In genomic region chr20:2838847-2839671, GRCh38 we compare ENCODE assay signal across 9 cellular contexts. TPM values are rescaled to one million over a fixed set of nuclear protein-coding genes. Genes with fewer than 3 reads are reported as not detected.
DNase-seq lines count a peak whose midpoint lies in the region; ATAC-seq, FAIRE-seq and TF ChIP-seq lines count a peak whose summit lies in the region.
"Had no signal": no experiment of that assay in that cellular context is flagged by ENCODE, and none has a peak within 500 bp of the region (broad histone marks: within the 10 kb centered on the region; RNA-seq: fewer than 3 reads in every experiment).

No MANE protein-coding gene starts in this region.

- no peaks in the 10 kb centered on the region for H3K9me3 ChIP-seq in T-helper 17 cell (ENCODE audit: control insufficient read depth, low read length, poor library complexity, severe bottlenecking)
- no peaks in the 10 kb centered on the region for H3K9me3 ChIP-seq in keratinocyte (ENCODE audit: control insufficient read depth, low read depth, low read length)
- H3K9me3 ChIP-seq in spleen: no peaks in the 10 kb centered on the region

- peaks cover 4% of the 10 kb centered on the region for H3K36me3 Mint-ChIP-seq in activated naive CD4-positive, alpha-beta T cell treated with anti-CD3 and anti-CD28 coated beads, Interleukin-2, amount 50 U/mL, for 24 hours
- peaks cover 5% of the 10 kb centered on the region for H3K36me3 Mint-ChIP-seq in T-helper 17 cell (ENCODE audit: low read depth)

- no peaks in the 10 kb centered on the region for H3K27me3 Mint-ChIP-seq in activated naive CD4-positive, alpha-beta T cell treated with anti-CD3 and anti-CD28 coated beads, Interleukin-2, amount 50 U/mL, for 24 hours
- H3K27me3 Mint-ChIP-seq in T-helper 17 cell: no peaks in the 10 kb centered on the region
- H3K27me3 Mint-ChIP-seq in stimulated activated naive CD8-positive, alpha-beta T cell treated with anti-CD3 and anti-CD28 coated beads, Interleukin-15, amount 100 ng/mL, for 72 hours: no peaks in the 10 kb centered on the region

- no peaks in the 10 kb centered on the region for H3K9me3 Mint-ChIP-seq in activated naive CD4-positive, alpha-beta T cell treated with anti-CD3 and anti-CD28 coated beads, Interleukin-2, amount 50 U/mL, for 24 hours
- no peaks in the 10 kb centered on the region for H3K9me3 Mint-ChIP-seq in stimulated activated naive CD8-positive, alpha-beta T cell treated with anti-CD3 and anti-CD28 coated beads, Interleukin-15, amount 100 ng/mL, for 72 hours

- H3K4me3 Mint-ChIP-seq in activated naive CD4-positive, alpha-beta T cell treated with anti-CD3 and anti-CD28 coated beads, Interleukin-2, amount 50 U/mL, for 24 hours: peak overlapping the region; percentile 92
- H3K4me3 Mint-ChIP-seq in T-helper 17 cell: peak overlapping the region; percentile 86
- peak overlapping the region; percentile 80 to 92 for H3K4me3 Mint-ChIP-seq in stimulated activated naive CD8-positive, alpha-beta T cell treated with anti-CD3 and anti-CD28 coated beads, Interleukin-15, amount 100 ng/mL, for 72 hours

- TF ChIP-seq CTCF in keratinocyte (optimal IDR thresholded peaks at IDR 0.05 in 1 of 3, IDR thresholded peaks at IDR 0.05 in 1 of 3, conservative IDR thresholded peaks at IDR 0.05 in 1 of 3; ENCODE audit: extremely low read depth in 1 of 3, insufficient read depth in 2 of 3, low read length in 3 of 3) (no peak), spleen (IDR thresholded peaks at IDR 0.05 in 8 of 11, conservative IDR thresholded peaks at IDR 0.05 in 3 of 11) (no peak)

- FAIRE-seq in keratinocyte (lab: Jason Lieb, UNC): peak; percentile 70

- peaks cover 6% of the 10 kb centered on the region for H3K4me1 ChIP-seq in keratinocyte (ENCODE audit: control insufficient read depth, extremely low read depth, insufficient read depth, low read length)
- peaks cover 8 to 45% (median 32%) of the 10 kb centered on the region in 6 donors for H3K4me1 ChIP-seq in spleen

- H3K4me3 ChIP-seq in keratinocyte (ENCODE audit: control insufficient read depth in 2 of 3, extremely low read depth in 1 of 3, insufficient read depth in 2 of 3, low read depth in 1 of 3, low read length in 3 of 3) (no peak overlapping the region), spleen (peak overlapping the region in 1 of 8 donors; percentile 84)

- intact Hi-C loops in spleen (cut with DNase I; ENCODE audit: low total_unique reads): no loop called here

- DNase-seq in activated naive CD4-positive, alpha-beta T cell treated with anti-CD3 and anti-CD28 coated beads, Interleukin-2, amount 50 U/mL, for 16 hours: no peak
- DNase-seq in T-helper 17 cell (no peak), keratinocyte (ENCODE audit: low read depth, low spot score) (no peak), spleen (no peak)
- no peak for DNase-seq in stimulated activated naive CD8-positive, alpha-beta T cell treated with anti-CD3 and anti-CD28 coated beads, Interleukin-15, amount 100 ng/mL, for 72 hours
- no peak for DNase-seq in activated CD4-positive, CD25-positive, alpha-beta regulatory T cell (lab: John Stamatoyannopoulos, UW)

- H3K27ac ChIP-seq in keratinocyte (ENCODE audit: control insufficient read depth, insufficient read depth, low read length) (no peak overlapping the region), spleen (no peak overlapping the region)

- H4K20me1 ChIP-seq in keratinocyte (ENCODE audit: control insufficient read depth, extremely low read depth, insufficient read depth, low read length): no peaks in the 10 kb centered on the region

- peaks cover 30% of the 10 kb centered on the region for H3K4me1 Mint-ChIP-seq in activated naive CD4-positive, alpha-beta T cell treated with anti-CD3 and anti-CD28 coated beads, Interleukin-2, amount 50 U/mL, for 24 hours
- peaks cover 26% of the 10 kb centered on the region for H3K4me1 Mint-ChIP-seq in T-helper 17 cell
- peaks cover 29% of the 10 kb centered on the region for H3K4me1 Mint-ChIP-seq in stimulated activated naive CD8-positive, alpha-beta T cell treated with anti-CD3 and anti-CD28 coated beads, Interleukin-15, amount 100 ng/mL, for 72 hours

- dilution Hi-C loops in keratinocyte (cut with MboI; ENCODE audit: extremely low pct_ligation_motif_present, low sequenced_read_pairs): no loop called here

- H3K36me3 ChIP-seq in keratinocyte (ENCODE audit: control insufficient read depth in 2 of 2, extremely low read depth in 1 of 2, insufficient read depth in 2 of 2, low read length in 2 of 2) (no peaks in the 10 kb centered on the region), spleen (peaks cover 0 to 46% (median 3%) of the 10 kb centered on the region in 6 donors)

- H3K27ac Mint-ChIP-seq in activated naive CD4-positive, alpha-beta T cell treated with anti-CD3 and anti-CD28 coated beads, Interleukin-2, amount 50 U/mL, for 24 hours: peak overlapping the region; percentile 99
- peak overlapping the region; percentile 86 for H3K27ac Mint-ChIP-seq in T-helper 17 cell
- H3K27ac Mint-ChIP-seq in stimulated activated naive CD8-positive, alpha-beta T cell treated with anti-CD3 and anti-CD28 coated beads, Interleukin-15, amount 100 ng/mL, for 72 hours: peak overlapping the region; percentile 94

- H3K79me2 ChIP-seq in keratinocyte (ENCODE audit: control insufficient read depth, insufficient read depth, low read length): no peaks in the 10 kb centered on the region

- no peak overlapping the region for H2AFZ ChIP-seq in keratinocyte (ENCODE audit: control insufficient read depth, low read length)

- WGBS in spleen, 5 donors: 93 to 98% (median 96%) methylated on average over 14 to 15 of the region's 15 CpGs

- H3K9me1 ChIP-seq in keratinocyte (ENCODE audit: control insufficient read depth, extremely low read depth, insufficient read depth, low read length): no peaks in the 10 kb centered on the region

- H3K4me2 ChIP-seq in keratinocyte (ENCODE audit: control insufficient read depth, extremely low read depth, insufficient read depth, low read depth, low read length): no peak overlapping the region

- H3K9ac ChIP-seq in keratinocyte (ENCODE audit: control insufficient read depth, extremely low read depth, insufficient read depth, low read length): no peak overlapping the region

- H3K27me3 ChIP-seq in keratinocyte (ENCODE audit: control insufficient read depth, extremely low read depth, insufficient read depth, low read length): no peaks in the 10 kb centered on the region
- no peaks in the 10 kb centered on the region for H3K27me3 ChIP-seq in spleen (replicated peaks in 1 of 7)

- TF ChIP-seq POLR2A in spleen (IDR thresholded peaks at IDR 0.05): no peak

- ATAC-seq in T-helper 17 cell (no peak), HG02759 (IDR thresholded peaks at IDR 0.05; ENCODE audit: unreplicated experiment) (no peak)
- ATAC-seq in stimulated activated naive CD8-positive, alpha-beta T cell treated with anti-CD3 and anti-CD28 coated beads, Interleukin-15, amount 100 ng/mL, for 72 hours: no peak

RNA-seq across cellular contexts. Expression of gene PCED1A, which starts 1.4 kb away (rescaled TPM):
- total RNA-seq in T-helper 17 cell (10 to 100 TPM; 45.8 to 47.0 TPM), spleen (10 to 100 TPM; 38.2 to 57.5 (median 51.7) TPM)
- polyA plus RNA-seq in keratinocyte (4.7 to 9.9 TPM (median 5.6 TPM) in 3 replicates), spleen (100 to 1,000 TPM in 2 of 3 donors, 10 to 100 TPM in 1; 66.7 to 165 (median 137) TPM)
- 4.5 TPM for polyA plus RNA-seq in keratinocyte (2011; ENCODE audit: low read depth)
- polyA plus RNA-seq in keratinocyte (2011; cell fraction: cytosol; rRNA removed): 1.8 and 3.5 TPM in 2 replicates
- 27.9 and 29.9 TPM in 2 replicates for polyA plus RNA-seq in keratinocyte (2011; cell fraction: nucleus; rRNA removed)
- 5.7 and 8.8 TPM in 2 replicates for polyA plus RNA-seq in keratinocyte (2012; ENCODE audit: low replicate concordance)
- polyA minus RNA-seq in keratinocyte: 1.6 to 4.3 TPM (median 3.1 TPM) in 3 replicates
- polyA minus RNA-seq in keratinocyte (2011; cell fraction: cytosol; rRNA and poly(A)+ RNA removed): 6.1 TPM
- polyA minus RNA-seq in keratinocyte (2011; cell fraction: nucleus; rRNA and poly(A)+ RNA removed): 5.9 and 6.2 TPM in 2 replicates

RNA-seq across cellular contexts. Expression of gene VPS16, which starts 1.5 kb away (rescaled TPM):
- total RNA-seq in T-helper 17 cell (10 to 100 TPM; 41.9 to 42.9 TPM), spleen (10 to 100 TPM; 32.0 to 51.3 (median 41.4) TPM)
- polyA plus RNA-seq in keratinocyte (22.7 to 28.7 TPM (median 25.2 TPM) in 3 replicates), spleen (100 to 1,000 TPM in 1 of 3 donors, 10 to 100 TPM in 2; 44.5 to 104 (median 66.4) TPM)
- 10.4 TPM for polyA plus RNA-seq in keratinocyte (2011; ENCODE audit: low read depth)
- 14.5 and 16.8 TPM in 2 replicates for polyA plus RNA-seq in keratinocyte (2011; cell fraction: cytosol; rRNA removed)
- polyA plus RNA-seq in keratinocyte (2011; cell fraction: nucleus; rRNA removed): 69.6 and 76.6 TPM in 2 replicates
- polyA plus RNA-seq in keratinocyte (2012; ENCODE audit: low replicate concordance): 21.5 and 24.3 TPM in 2 replicates
- polyA minus RNA-seq in keratinocyte: 30.2 to 36.5 TPM (median 34.4 TPM) in 3 replicates
- 29.0 TPM for polyA minus RNA-seq in keratinocyte (2011; cell fraction: cytosol; rRNA and poly(A)+ RNA removed)
- polyA minus RNA-seq in keratinocyte (2011; cell fraction: nucleus; rRNA and poly(A)+ RNA removed): 18.7 and 20.7 TPM in 2 replicates

RNA-seq across cellular contexts. Expression of gene TMEM239, which starts 22.9 kb away (rescaled TPM):
- not detected for total RNA-seq in T-helper 17 cell
- polyA plus RNA-seq in keratinocyte: not detected in 3 replicates
- polyA plus RNA-seq in keratinocyte (2011; ENCODE audit: low read depth): not detected
- polyA plus RNA-seq in keratinocyte (2011; cell fraction: cytosol; rRNA removed): not detected in 2 replicates
- not detected in 2 replicates for polyA plus RNA-seq in keratinocyte (2011; cell fraction: nucleus; rRNA removed)
- polyA plus RNA-seq in keratinocyte (2012; ENCODE audit: low replicate concordance): not detected in 2 replicates
- polyA minus RNA-seq in keratinocyte: not detected in 3 replicates
- polyA minus RNA-seq in keratinocyte (2011; cell fraction: cytosol; rRNA and poly(A)+ RNA removed): not detected
- polyA minus RNA-seq in keratinocyte (2011; cell fraction: nucleus; rRNA and poly(A)+ RNA removed): not detected in 2 replicates
- not detected for total RNA-seq in spleen
- polyA plus RNA-seq in spleen: not detected
- total RNA-seq: dermis microvascular lymphatic vessel endothelial cell had no signal

RNA-seq across cellular contexts. Expression of gene C20orf141, which starts 24.3 kb away (rescaled TPM):
- total RNA-seq in T-helper 17 cell: not detected
- polyA plus RNA-seq in keratinocyte: not detected in 3 replicates
- not detected for polyA plus RNA-seq in keratinocyte (2011; ENCODE audit: low read depth)
- not detected in 2 replicates for polyA plus RNA-seq in keratinocyte (2011; cell fraction: cytosol; rRNA removed)
- polyA plus RNA-seq in keratinocyte (2011; cell fraction: nucleus; rRNA removed): not detected in 2 replicates
- polyA plus RNA-seq in keratinocyte (2012; ENCODE audit: low replicate concordance): not detected in 2 replicates
- not detected in 3 replicates for polyA minus RNA-seq in keratinocyte
- polyA minus RNA-seq in keratinocyte (2011; cell fraction: cytosol; rRNA and poly(A)+ RNA removed): not detected
- not detected in 2 replicates for polyA minus RNA-seq in keratinocyte (2011; cell fraction: nucleus; rRNA and poly(A)+ RNA removed)
- total RNA-seq in spleen: not detected
- polyA plus RNA-seq in spleen: not detected
- total RNA-seq: dermis microvascular lymphatic vessel endothelial cell had no signal

RNA-seq across cellular contexts. Expression of gene PTPRA, which starts 34.2 kb away (rescaled TPM):
- 10 to 100 TPM; 72.1 to 76.5 TPM for total RNA-seq in T-helper 17 cell
- 39.9 to 61.2 TPM (median 53.3 TPM) in 3 replicates for polyA plus RNA-seq in keratinocyte
- polyA plus RNA-seq in keratinocyte (2011; ENCODE audit: low read depth): 55.4 TPM
- polyA plus RNA-seq in keratinocyte (2011; cell fraction: cytosol; rRNA removed): 40.4 and 74.0 TPM in 2 replicates
- polyA plus RNA-seq in keratinocyte (2011; cell fraction: nucleus; rRNA removed): 52.7 and 65.3 TPM in 2 replicates
- 28.9 and 29.2 TPM in 2 replicates for polyA plus RNA-seq in keratinocyte (2012; ENCODE audit: low replicate concordance)
- 22.4 to 55.7 TPM (median 43.9 TPM) in 3 replicates for polyA minus RNA-seq in keratinocyte
- 25.5 TPM for polyA minus RNA-seq in keratinocyte (2011; cell fraction: cytosol; rRNA and poly(A)+ RNA removed)
- polyA minus RNA-seq in keratinocyte (2011; cell fraction: nucleus; rRNA and poly(A)+ RNA removed): 19.1 and 40.7 TPM in 2 replicates
- 10 to 100 TPM; 47.6 to 65.5 (median 57.0) TPM for total RNA-seq in spleen
- polyA plus RNA-seq in spleen: 10 to 100 TPM; 15.3 to 17.3 (median 15.7) TPM
